3 cellular contexts compared by ENCODE assay signal in the genomic region with DNA sequence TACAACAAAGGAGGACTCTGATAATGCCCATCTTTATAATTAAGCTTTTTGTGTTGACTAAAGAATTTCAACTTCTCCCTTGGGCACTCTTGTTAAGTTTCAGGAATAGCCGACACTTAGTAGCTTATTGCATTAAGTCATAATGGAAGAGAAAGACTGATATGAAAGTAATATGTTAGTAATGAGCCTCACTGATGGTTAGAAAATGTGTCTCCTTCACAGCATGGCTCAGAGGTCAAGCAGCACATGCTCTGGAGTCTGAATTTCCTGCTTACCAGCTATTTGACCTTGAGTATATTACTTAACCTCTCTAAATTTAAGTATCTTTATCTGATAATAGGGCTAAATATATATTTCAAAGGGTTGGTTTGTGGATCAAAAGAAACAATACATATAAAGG.
TF ChIP-seq lines count a peak whose summit lies in the region.

No MANE protein-coding gene starts in this region.

TF ChIP-seq in SK-N-SH, 30 proteins besides CTCF, POLR2A, EP300 and RAD21 (continued from another document):
- TF ChIP-seq, protein P1, sequence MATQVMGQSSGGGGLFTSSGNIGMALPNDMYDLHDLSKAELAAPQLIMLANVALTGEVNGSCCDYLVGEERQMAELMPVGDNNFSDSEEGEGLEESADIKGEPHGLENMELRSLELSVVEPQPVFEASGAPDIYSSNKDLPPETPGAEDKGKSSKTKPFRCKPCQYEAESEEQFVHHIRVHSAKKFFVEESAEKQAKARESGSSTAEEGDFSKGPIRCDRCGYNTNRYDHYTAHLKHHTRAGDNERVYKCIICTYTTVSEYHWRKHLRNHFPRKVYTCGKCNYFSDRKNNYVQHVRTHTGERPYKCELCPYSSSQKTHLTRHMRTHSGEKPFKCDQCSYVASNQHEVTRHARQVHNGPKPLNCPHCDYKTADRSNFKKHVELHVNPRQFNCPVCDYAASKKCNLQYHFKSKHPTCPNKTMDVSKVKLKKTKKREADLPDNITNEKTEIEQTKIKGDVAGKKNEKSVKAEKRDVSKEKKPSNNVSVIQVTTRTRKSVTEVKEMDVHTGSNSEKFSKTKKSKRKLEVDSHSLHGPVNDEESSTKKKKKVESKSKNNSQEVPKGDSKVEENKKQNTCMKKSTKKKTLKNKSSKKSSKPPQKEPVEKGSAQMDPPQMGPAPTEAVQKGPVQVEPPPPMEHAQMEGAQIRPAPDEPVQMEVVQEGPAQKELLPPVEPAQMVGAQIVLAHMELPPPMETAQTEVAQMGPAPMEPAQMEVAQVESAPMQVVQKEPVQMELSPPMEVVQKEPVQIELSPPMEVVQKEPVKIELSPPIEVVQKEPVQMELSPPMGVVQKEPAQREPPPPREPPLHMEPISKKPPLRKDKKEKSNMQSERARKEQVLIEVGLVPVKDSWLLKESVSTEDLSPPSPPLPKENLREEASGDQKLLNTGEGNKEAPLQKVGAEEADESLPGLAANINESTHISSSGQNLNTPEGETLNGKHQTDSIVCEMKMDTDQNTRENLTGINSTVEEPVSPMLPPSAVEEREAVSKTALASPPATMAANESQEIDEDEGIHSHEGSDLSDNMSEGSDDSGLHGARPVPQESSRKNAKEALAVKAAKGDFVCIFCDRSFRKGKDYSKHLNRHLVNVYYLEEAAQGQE (IDR thresholded peaks at IDR 0.05; ENCODE audit: low read depth, low read length) = no peak
- TF ChIP-seq POLR2AphosphoS5 (IDR thresholded peaks at IDR 0.05; ENCODE audit: low read depth, low read length) = no peak
- TF ChIP-seq, protein P2, sequence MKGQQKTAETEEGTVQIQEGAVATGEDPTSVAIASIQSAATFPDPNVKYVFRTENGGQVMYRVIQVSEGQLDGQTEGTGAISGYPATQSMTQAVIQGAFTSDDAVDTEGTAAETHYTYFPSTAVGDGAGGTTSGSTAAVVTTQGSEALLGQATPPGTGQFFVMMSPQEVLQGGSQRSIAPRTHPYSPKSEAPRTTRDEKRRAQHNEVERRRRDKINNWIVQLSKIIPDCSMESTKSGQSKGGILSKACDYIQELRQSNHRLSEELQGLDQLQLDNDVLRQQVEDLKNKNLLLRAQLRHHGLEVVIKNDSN (IDR thresholded peaks at IDR 0.05; ENCODE audit: borderline replicate concordance, low read depth) = no peak
- no peak for TF ChIP-seq FOXM1 (IDR thresholded peaks at IDR 0.05; ENCODE audit: low read depth)
- no peak for TF ChIP-seq NFIC (IDR thresholded peaks at IDR 0.05; ENCODE audit: borderline replicate concordance)
- no peak for TF ChIP-seq RCOR1 (IDR thresholded peaks at IDR 0.05; ENCODE audit: low read length)
- no peak for TF ChIP-seq TAF1 (IDR thresholded peaks at IDR 0.05; ENCODE audit: borderline replicate concordance, low read depth, low read length)
- TF ChIP-seq SIN3A (IDR thresholded peaks at IDR 0.05; ENCODE audit: borderline replicate concordance, low read depth, low read length) = no peak
- TF ChIP-seq JUND (IDR thresholded peaks at IDR 0.05) = no peak
- TF ChIP-seq EZH2phosphoT487 (IDR thresholded peaks at IDR 0.05; ENCODE audit: borderline replicate concordance, low read depth) = no peak
- TF ChIP-seq ELF1 (IDR thresholded peaks at IDR 0.05) = no peak

TF ChIP-seq in SK-N-SH treated with all-trans-retinoic acid at 6 μM for 48 hours, 23 proteins besides CTCF, POLR2A, EP300 and RAD21 (continued from another document and continues in another):
- TF ChIP-seq, protein P3, sequence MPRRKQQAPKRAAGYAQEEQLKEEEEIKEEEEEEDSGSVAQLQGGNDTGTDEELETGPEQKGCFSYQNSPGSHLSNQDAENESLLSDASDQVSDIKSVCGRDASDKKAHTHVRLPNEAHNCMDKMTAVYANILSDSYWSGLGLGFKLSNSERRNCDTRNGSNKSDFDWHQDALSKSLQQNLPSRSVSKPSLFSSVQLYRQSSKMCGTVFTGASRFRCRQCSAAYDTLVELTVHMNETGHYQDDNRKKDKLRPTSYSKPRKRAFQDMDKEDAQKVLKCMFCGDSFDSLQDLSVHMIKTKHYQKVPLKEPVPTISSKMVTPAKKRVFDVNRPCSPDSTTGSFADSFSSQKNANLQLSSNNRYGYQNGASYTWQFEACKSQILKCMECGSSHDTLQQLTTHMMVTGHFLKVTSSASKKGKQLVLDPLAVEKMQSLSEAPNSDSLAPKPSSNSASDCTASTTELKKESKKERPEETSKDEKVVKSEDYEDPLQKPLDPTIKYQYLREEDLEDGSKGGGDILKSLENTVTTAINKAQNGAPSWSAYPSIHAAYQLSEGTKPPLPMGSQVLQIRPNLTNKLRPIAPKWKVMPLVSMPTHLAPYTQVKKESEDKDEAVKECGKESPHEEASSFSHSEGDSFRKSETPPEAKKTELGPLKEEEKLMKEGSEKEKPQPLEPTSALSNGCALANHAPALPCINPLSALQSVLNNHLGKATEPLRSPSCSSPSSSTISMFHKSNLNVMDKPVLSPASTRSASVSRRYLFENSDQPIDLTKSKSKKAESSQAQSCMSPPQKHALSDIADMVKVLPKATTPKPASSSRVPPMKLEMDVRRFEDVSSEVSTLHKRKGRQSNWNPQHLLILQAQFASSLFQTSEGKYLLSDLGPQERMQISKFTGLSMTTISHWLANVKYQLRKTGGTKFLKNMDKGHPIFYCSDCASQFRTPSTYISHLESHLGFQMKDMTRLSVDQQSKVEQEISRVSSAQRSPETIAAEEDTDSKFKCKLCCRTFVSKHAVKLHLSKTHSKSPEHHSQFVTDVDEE (CRISPR knock-in tag; IDR thresholded peaks at IDR 0.05) = no peak
- TF ChIP-seq RARB (CRISPR knock-in tag; IDR thresholded peaks at IDR 0.05) (no peak), PPARA (CRISPR knock-in tag; IDR thresholded peaks at IDR 0.05; ENCODE audit: borderline replicate concordance) (no peak), ESRRG (CRISPR knock-in tag; IDR thresholded peaks at IDR 0.05) (no peak), ZC3H10 (CRISPR knock-in tag; IDR thresholded peaks at IDR 0.05) (no peak), ISL1 (CRISPR knock-in tag; IDR thresholded peaks at IDR 0.05) (no peak), TOX (CRISPR knock-in tag; IDR thresholded peaks at IDR 0.05; ENCODE audit: borderline replicate concordance) (no peak), ZFP30 (CRISPR knock-in tag; IDR thresholded peaks at IDR 0.05) (no peak)
- TF ChIP-seq, protein P4, sequence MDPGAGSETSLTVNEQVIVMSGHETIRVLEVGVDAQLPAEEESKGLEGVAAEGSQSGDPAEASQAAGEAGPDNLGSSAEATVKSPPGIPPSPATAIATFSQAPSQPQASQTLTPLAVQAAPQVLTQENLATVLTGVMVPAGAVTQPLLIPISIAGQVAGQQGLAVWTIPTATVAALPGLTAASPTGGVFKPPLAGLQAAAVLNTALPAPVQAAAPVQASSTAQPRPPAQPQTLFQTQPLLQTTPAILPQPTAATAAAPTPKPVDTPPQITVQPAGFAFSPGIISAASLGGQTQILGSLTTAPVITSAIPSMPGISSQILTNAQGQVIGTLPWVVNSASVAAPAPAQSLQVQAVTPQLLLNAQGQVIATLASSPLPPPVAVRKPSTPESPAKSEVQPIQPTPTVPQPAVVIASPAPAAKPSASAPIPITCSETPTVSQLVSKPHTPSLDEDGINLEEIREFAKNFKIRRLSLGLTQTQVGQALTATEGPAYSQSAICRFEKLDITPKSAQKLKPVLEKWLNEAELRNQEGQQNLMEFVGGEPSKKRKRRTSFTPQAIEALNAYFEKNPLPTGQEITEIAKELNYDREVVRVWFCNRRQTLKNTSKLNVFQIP (CRISPR knock-in tag; IDR thresholded peaks at IDR 0.05; ENCODE audit: borderline replicate concordance, low read depth) = no peak
- TF ChIP-seq, protein P5, sequence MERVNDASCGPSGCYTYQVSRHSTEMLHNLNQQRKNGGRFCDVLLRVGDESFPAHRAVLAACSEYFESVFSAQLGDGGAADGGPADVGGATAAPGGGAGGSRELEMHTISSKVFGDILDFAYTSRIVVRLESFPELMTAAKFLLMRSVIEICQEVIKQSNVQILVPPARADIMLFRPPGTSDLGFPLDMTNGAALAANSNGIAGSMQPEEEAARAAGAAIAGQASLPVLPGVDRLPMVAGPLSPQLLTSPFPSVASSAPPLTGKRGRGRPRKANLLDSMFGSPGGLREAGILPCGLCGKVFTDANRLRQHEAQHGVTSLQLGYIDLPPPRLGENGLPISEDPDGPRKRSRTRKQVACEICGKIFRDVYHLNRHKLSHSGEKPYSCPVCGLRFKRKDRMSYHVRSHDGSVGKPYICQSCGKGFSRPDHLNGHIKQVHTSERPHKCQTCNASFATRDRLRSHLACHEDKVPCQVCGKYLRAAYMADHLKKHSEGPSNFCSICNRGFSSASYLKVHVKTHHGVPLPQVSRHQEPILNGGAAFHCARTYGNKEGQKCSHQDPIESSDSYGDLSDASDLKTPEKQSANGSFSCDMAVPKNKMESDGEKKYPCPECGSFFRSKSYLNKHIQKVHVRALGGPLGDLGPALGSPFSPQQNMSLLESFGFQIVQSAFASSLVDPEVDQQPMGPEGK (CRISPR knock-in tag; IDR thresholded peaks at IDR 0.05; ENCODE audit: borderline replicate concordance) = no peak
- TF ChIP-seq, protein P6, sequence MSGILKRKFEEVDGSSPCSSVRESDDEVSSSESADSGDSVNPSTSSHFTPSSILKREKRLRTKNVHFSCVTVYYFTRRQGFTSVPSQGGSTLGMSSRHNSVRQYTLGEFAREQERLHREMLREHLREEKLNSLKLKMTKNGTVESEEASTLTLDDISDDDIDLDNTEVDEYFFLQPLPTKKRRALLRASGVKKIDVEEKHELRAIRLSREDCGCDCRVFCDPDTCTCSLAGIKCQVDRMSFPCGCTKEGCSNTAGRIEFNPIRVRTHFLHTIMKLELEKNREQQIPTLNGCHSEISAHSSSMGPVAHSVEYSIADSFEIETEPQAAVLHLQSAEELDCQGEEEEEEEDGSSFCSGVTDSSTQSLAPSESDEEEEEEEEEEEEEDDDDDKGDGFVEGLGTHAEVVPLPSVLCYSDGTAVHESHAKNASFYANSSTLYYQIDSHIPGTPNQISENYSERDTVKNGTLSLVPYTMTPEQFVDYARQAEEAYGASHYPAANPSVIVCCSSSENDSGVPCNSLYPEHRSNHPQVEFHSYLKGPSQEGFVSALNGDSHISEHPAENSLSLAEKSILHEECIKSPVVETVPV (CRISPR knock-in tag; IDR thresholded peaks at IDR 0.05) = no peak

TF ChIP-seq in HEK293, 187 proteins besides CTCF, POLR2A, EP300 and RAD21:
- TF ChIP-seq, protein P7, sequence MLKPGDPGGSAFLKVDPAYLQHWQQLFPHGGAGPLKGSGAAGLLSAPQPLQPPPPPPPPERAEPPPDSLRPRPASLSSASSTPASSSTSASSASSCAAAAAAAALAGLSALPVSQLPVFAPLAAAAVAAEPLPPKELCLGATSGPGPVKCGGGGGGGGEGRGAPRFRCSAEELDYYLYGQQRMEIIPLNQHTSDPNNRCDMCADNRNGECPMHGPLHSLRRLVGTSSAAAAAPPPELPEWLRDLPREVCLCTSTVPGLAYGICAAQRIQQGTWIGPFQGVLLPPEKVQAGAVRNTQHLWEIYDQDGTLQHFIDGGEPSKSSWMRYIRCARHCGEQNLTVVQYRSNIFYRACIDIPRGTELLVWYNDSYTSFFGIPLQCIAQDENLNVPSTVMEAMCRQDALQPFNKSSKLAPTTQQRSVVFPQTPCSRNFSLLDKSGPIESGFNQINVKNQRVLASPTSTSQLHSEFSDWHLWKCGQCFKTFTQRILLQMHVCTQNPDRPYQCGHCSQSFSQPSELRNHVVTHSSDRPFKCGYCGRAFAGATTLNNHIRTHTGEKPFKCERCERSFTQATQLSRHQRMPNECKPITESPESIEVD (tag by site-specific recombination; IDR thresholded peaks at IDR 0.05) = 0 out of 2 replicates have a peak, but pooled peaks have one; percentile 26
- TF ChIP-seq ZNF510 (tag by site-specific recombination; IDR thresholded peaks at IDR 0.05; ENCODE audit: insufficient replicate concordance) = no peak
- TF ChIP-seq, protein P8, sequence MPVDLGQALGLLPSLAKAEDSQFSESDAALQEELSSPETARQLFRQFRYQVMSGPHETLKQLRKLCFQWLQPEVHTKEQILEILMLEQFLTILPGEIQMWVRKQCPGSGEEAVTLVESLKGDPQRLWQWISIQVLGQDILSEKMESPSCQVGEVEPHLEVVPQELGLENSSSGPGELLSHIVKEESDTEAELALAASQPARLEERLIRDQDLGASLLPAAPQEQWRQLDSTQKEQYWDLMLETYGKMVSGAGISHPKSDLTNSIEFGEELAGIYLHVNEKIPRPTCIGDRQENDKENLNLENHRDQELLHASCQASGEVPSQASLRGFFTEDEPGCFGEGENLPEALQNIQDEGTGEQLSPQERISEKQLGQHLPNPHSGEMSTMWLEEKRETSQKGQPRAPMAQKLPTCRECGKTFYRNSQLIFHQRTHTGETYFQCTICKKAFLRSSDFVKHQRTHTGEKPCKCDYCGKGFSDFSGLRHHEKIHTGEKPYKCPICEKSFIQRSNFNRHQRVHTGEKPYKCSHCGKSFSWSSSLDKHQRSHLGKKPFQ (tag by site-specific recombination; IDR thresholded peaks at IDR 0.05) = no peak
